ENCODE assay signal across 8 cellular contexts in the genomic region with DNA sequence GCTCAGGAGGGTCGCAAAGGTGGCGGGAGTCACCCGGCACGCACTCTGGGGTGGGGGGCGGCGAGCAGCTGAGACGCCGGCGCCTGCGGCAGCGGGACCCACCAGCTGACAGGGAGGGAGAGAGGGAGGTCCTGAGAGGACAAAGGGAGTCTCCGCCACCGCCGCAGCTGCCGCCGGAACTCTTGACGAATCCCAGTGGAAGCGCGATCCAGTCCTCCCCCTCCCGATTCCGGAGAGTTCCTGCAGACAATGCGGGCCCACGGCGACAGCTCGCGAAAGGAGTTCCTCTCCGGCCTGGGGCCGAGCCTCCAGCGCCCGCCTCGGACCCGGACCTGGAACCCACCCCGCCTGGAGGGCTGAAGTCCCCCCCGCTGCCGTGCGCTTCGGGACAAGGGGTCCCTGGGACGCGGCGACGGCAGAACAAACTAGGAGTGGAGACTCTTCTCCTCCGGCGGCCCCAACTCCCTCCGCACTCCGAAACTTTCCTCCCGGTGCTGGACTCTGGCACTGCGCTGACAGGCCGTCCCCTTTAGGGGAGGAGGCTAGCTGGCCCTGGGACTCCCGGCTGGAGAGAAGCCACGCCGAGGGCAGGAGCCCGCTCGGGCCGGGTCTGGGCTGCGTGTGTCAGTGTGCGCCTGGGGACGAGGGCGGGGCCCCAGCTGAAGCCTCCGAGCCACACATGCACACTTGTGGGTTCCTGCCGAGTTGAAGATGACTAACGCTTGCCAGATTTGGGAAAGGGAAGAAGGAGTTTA. TPM values are rescaled to one million over a fixed set of nuclear protein-coding genes. Genes with fewer than 3 reads are reported as not detected.
A peak's percentile ranks its signal among the peaks of the same experiment; 100 is the strongest.
DNase-seq lines count a peak whose midpoint lies in the region; ATAC-seq and TF ChIP-seq lines count a peak whose summit lies in the region.

A gene (minus strand): TSS at position 623 of the 755 bp plus-strand sequence. CDS start 669 bp downstream, outside the sequence.

- H3K36me3 Mint-ChIP-seq in activated naive CD4-positive, alpha-beta T cell treated with anti-CD3 and anti-CD28 coated beads for 36 hours (ENCODE audit: low read depth), result no peaks in the 10 kb centered on the region

- peak within 1 kb of the TSS; percentile 82 for H3K27ac Mint-ChIP-seq in activated naive CD4-positive, alpha-beta T cell treated with anti-CD3 and anti-CD28 coated beads for 36 hours

- peak within 1 kb of the TSS; percentile 83 for H3K27ac ChIP-seq in HUES48 (ENCODE audit: low read depth, low read length)
- peak within 1 kb of the TSS; percentile 84 to 86 for H3K27ac ChIP-seq in thoracic aorta

- intact Hi-C loops in activated naive CD4-positive, alpha-beta T cell treated with anti-CD3 and anti-CD28 coated beads for 36 hours (cut with micrococcal nuclease), result loop anchor here (1.0 to 10.0 kb wide), 9 partner anchors 14 to 1418 kb away; a partner anchor contains a TSS

- peaks cover 30% of the 10 kb centered on the region for H3K27me3 ChIP-seq in HUES48 (ENCODE audit: control insufficient read depth, insufficient read depth, low read length)
- no peaks in the 10 kb centered on the region for H3K27me3 ChIP-seq in thoracic aorta (replicated peaks; ENCODE audit: insufficient read depth)

- TF ChIP-seq CTCF in thoracic aorta (IDR thresholded peaks at IDR 0.05), result no peak

- ATAC-seq in GM21515 (IDR thresholded peaks at IDR 0.05; ENCODE audit: unreplicated experiment), result peak; percentile 70
- ATAC-seq in thoracic aorta (ENCODE audit: insufficient number of reproducible peaks, low FRiP score, low read depth), result peak; percentile 71

- peaks cover 14% of the 10 kb centered on the region for H3K4me1 ChIP-seq in HUES48 (ENCODE audit: control insufficient read depth, insufficient read depth, low read length)
- peaks cover 17 to 33% of the 10 kb centered on the region in 2 donors for H3K4me1 ChIP-seq in thoracic aorta (ENCODE audit: control insufficient read depth in 1 of 2, low read depth in 2 of 2)

- H3K27me3 Mint-ChIP-seq in activated naive CD4-positive, alpha-beta T cell treated with anti-CD3 and anti-CD28 coated beads for 36 hours (ENCODE audit: low read depth), result peaks cover 2% of the 10 kb centered on the region

- H3K4me1 Mint-ChIP-seq in activated naive CD4-positive, alpha-beta T cell treated with anti-CD3 and anti-CD28 coated beads for 36 hours (ENCODE audit: low read depth), result peaks cover 74% of the 10 kb centered on the region

- H3K4me3 Mint-ChIP-seq in activated naive CD4-positive, alpha-beta T cell treated with anti-CD3 and anti-CD28 coated beads for 36 hours, result peak within 1 kb of the TSS; percentile 84

- H3K9me3 ChIP-seq in HUES48 (ENCODE audit: control insufficient read depth, insufficient read depth, low read length) (no peaks in the 10 kb centered on the region), thoracic aorta (no peaks in the 10 kb centered on the region)

- peak; percentile 87 for DNase-seq in DMS53 (lab: John Stamatoyannopoulos, UW)
- peak; percentile 65 for DNase-seq in SK-MEL-5 (ENCODE audit: low read depth, low spot score)
- DNase-seq in activated naive CD4-positive, alpha-beta T cell treated with anti-CD3 and anti-CD28 coated beads for 36 hours, result peak; percentile 64
- DNase-seq in germinal center (ENCODE audit: low spot score), result peak; percentile 56
- DNase-seq in nucleus accumbens (lab: John Stamatoyannopoulos, UW), result peak in 53 of 56 donors; percentile 1 to 67 (median 43)
- DNase-seq in thoracic aorta (ENCODE audit: low spot score), result peak; percentile 73

- in situ Hi-C loops in SK-MEL-5 (cut with HindIII; ENCODE audit: low pct_unique_long_range_greater_than_20kb, low sequenced_read_pairs), result no loop called here

- H3K36me3 ChIP-seq in HUES48 (ENCODE audit: control insufficient read depth, insufficient read depth, low read length) (no peaks in the 10 kb centered on the region), thoracic aorta (no peaks in the 10 kb centered on the region)

- H3K4me3 ChIP-seq in HUES48 (ENCODE audit: low read depth, low read length), result peak within 1 kb of the TSS; percentile 80
- H3K4me3 ChIP-seq in thoracic aorta, result peak within 1 kb of the TSS; percentile 81

- H3K9ac ChIP-seq in HUES48 (ENCODE audit: low read depth, low read length), result peak within 1 kb of the TSS; percentile 8; the same call in 1 of the 2 replicates

- CTCF ChIA-PET in activated naive CD4-positive, alpha-beta T cell treated with anti-CD3 and anti-CD28 coated beads for 36 hours (lab: Charles Lee), result interaction anchor here (0.6 to 1.7 kb wide), 6 partner anchors 13 to 153 kb away, joined by 3 to 5 read pairs (median 4); no protein-coding TSS in a partner anchor

- H3K9me3 Mint-ChIP-seq in activated naive CD4-positive, alpha-beta T cell treated with anti-CD3 and anti-CD28 coated beads for 36 hours, result no peaks in the 10 kb centered on the region

RNA-seq across cellular contexts. Expression of the gene that starts here (rescaled TPM):
- 2.3 and 4.4 TPM in 2 replicates for total RNA-seq in SK-MEL-5 (2014; rRNA removed; shearing (Covaris generic))
- polyA plus RNA-seq in SK-MEL-5 (2015; cell fraction: cytosol; rRNA removed), result 3.9 and 4.8 TPM in 2 replicates
- polyA plus RNA-seq in SK-MEL-5 (2015; cell fraction: nucleus; rRNA removed), result 2.2 and 4.0 TPM in 2 replicates
- under 1 TPM; 0.50 to 0.79 TPM for total RNA-seq in activated naive CD4-positive, alpha-beta T cell treated with anti-CD3 and anti-CD28 coated beads for 36 hours
- 10 to 100 TPM; 48.3 to 63.8 TPM for total RNA-seq in thoracic aorta

Comparison
In these comparisons a context has a peak if more than half of its experiments do, and no peak if none do; other contexts are left out.
1. Peak in every context shown above with its lines: DNase-seq, ATAC-seq, H3K4me3 ChIP-seq and H3K27ac ChIP-seq.
2. Peak in DNase-seq in activated naive CD4-positive, alpha-beta T cell treated with anti-CD3 and anti-CD28 coated beads for 36 hours; RNA of the gene not detected or under 1 TPM.